Comparison of ENCODE assay signal across 8 cellular contexts in the genomic region with DNA sequence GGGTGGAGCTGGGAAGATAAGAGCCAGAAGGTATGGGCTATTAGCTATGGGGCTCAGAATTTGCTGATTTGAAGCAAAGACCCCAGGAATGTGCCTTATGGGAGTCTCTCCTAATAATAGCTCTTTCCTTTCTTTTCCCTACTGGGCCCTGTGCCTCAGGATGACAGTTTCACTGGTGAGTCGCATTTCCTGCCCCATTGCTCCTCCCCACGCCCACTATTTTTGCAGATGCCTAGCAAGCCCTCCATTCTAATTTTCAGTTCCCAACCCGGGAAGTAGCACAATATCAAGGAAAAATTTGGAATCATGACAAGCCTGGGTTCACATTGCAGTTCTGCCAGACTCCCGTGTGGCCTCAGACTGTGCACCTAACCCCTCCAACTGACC. TPM values are rescaled to one million over a fixed set of nuclear protein-coding genes. Genes with fewer than 3 reads are reported as not detected.
DNase-seq lines count a peak whose midpoint lies in the region; ATAC-seq, FAIRE-seq and TF ChIP-seq lines count a peak whose summit lies in the region.

No MANE protein-coding gene starts in this region.

- H3K4me2 ChIP-seq in astrocyte (ENCODE audit: low read length), result peak overlapping the region; percentile 83

- peak overlapping the region; percentile 58 for H2AFZ ChIP-seq in astrocyte (ENCODE audit: low read depth, low read length)

- peak overlapping the region; percentile 63 for H3K9ac ChIP-seq in astrocyte (ENCODE audit: low read length)
- H3K9ac ChIP-seq in liver (ENCODE audit: low read depth in 1 of 2, low read length in 2 of 2), result no peak overlapping the region

- peak overlapping the region; percentile 79 for H3K27ac Mint-ChIP-seq in astrocyte (ENCODE audit: unreplicated experiment)

- WGBS in liver, result 34% methylated on average over 4 of the region's 4 CpGs

- TF ChIP-seq CTCF in astrocyte (IDR thresholded peaks at IDR 0.05; ENCODE audit: insufficient read depth, low read depth, low read length) (no peak), liver (IDR thresholded peaks at IDR 0.05; ENCODE audit: low read depth, low read length, missing input control) (no peak)

- no peaks in the 10 kb centered on the region for H3K27me3 Mint-ChIP-seq in astrocyte (ENCODE audit: low read depth, unreplicated experiment)

- no peaks in the 10 kb centered on the region for H3K9me3 Mint-ChIP-seq in astrocyte (ENCODE audit: unreplicated experiment)

- H3K36me3 ChIP-seq in astrocyte (ENCODE audit: insufficient read depth, low read length) (no peaks in the 10 kb centered on the region), liver (ENCODE audit: control insufficient read depth in 4 of 4, insufficient read depth in 3 of 4, low read depth in 1 of 4, low read length in 3 of 4) (no peaks in the 10 kb centered on the region)

- intact Hi-C loops in left cardiac atrium (cut with DNase I) (no loop called here), Right ventricle myocardium inferior (cut with DNase I) (no loop called here)

- H3K4me1 ChIP-seq in astrocyte (ENCODE audit: insufficient read depth, low read length) (peaks cover 16% of the 10 kb centered on the region), liver (ENCODE audit: control insufficient read depth in 4 of 4, insufficient read depth in 4 of 4, low read length in 3 of 4) (peaks cover 13 to 41% (median 37%) of the 10 kb centered on the region in 4 donors)

- DNase-seq in left cardiac atrium (peak; percentile 32), Right ventricle myocardium inferior (ENCODE audit: missing footprints) (no peak), astrocyte (ENCODE audit: low read depth) (no peak), NCI-H2081 treated with DMSO at 0.1 percent for 48 hours (lab: John Stamatoyannopoulos, UW) (no peak), HUDEP-2 (lab: John Stamatoyannopoulos, UW; ENCODE audit: unreplicated experiment in 76 of 76) (no peak), superior temporal gyrus (ENCODE audit: extremely low spot score) (no peak), left lobe of liver (ENCODE audit: low spot score) (no peak)

- H3K36me3 Mint-ChIP-seq in astrocyte (ENCODE audit: low read depth, unreplicated experiment), result no peaks in the 10 kb centered on the region

- FAIRE-seq in astrocyte (lab: Jason Lieb, UNC), result no peak

- H3K27me3 ChIP-seq in astrocyte (ENCODE audit: insufficient read depth, low read length) (no peaks in the 10 kb centered on the region), liver (ENCODE audit: control insufficient read depth in 4 of 4, insufficient read depth in 4 of 4, low read length in 3 of 4) (no peaks in the 10 kb centered on the region)

- H3K79me2 ChIP-seq in astrocyte (ENCODE audit: insufficient read depth, low read length), result no peaks in the 10 kb centered on the region

- H3K9me3 ChIP-seq in astrocyte (ENCODE audit: insufficient read depth, low read depth, low read length) (no peaks in the 10 kb centered on the region), liver (ENCODE audit: control insufficient read depth in 4 of 4, low read length in 3 of 4) (no peaks in the 10 kb centered on the region)

- H3K4me1 Mint-ChIP-seq in astrocyte (ENCODE audit: low read depth, unreplicated experiment), result peaks cover 27% of the 10 kb centered on the region

- no peak overlapping the region for H3K4me3 ChIP-seq in astrocyte (ENCODE audit: insufficient read depth, low read depth, low read length)
- H3K4me3 ChIP-seq in liver (ENCODE audit: low read depth in 1 of 3, low read length in 3 of 3), result no peak overlapping the region

- H4K20me1 ChIP-seq in astrocyte (ENCODE audit: insufficient read depth, low read length), result peaks cover 9% of the 10 kb centered on the region

- H3K27ac ChIP-seq in astrocyte (ENCODE audit: low read depth, low read length) (peak overlapping the region; percentile 11), liver (ENCODE audit: low read depth in 1 of 2, low read length in 2 of 2) (peak overlapping the region; percentile 9 to 26)

- TF ChIP-seq RAD21 in liver (IDR thresholded peaks at IDR 0.05), result no peak

- H3K4me3 Mint-ChIP-seq in astrocyte (ENCODE audit: unreplicated experiment), result peak overlapping the region; percentile 10

- ATAC-seq in left cardiac atrium (peak; percentile 32 to 61), Right ventricle myocardium inferior (no peak), left lobe of liver (no peak)

TF ChIP-seq in liver, 16 proteins besides CTCF, POLR2A, EP300 and RAD21:
- no peak for TF ChIP-seq FOXA2 (IDR thresholded peaks at IDR 0.05)

RNA-seq across cellular contexts. Expression of a gene that starts 0.6 kb away (rescaled TPM):
- total RNA-seq in left cardiac atrium, result 1 to 10 TPM; 1.8 to 2.2 TPM
- 0.78 TPM for total RNA-seq in Right ventricle myocardium inferior
- total RNA-seq in astrocyte, result 3.7 and 4.6 TPM in 2 replicates
- 1 to 10 TPM; 1.1 to 2.1 TPM for total RNA-seq in liver
- polyA plus RNA-seq in liver, result under 1 TPM; 0.42 to 0.71 TPM
- 2.5 TPM for total RNA-seq in left lobe of liver

RNA-seq across cellular contexts. Expression of a gene that starts 12.8 kb away (rescaled TPM):
- 10 to 100 TPM; 20.7 to 25.6 TPM for total RNA-seq in left cardiac atrium
- total RNA-seq in Right ventricle myocardium inferior, result 19.1 TPM
- 31.7 and 33.6 TPM in 2 replicates for total RNA-seq in astrocyte
- 10 to 100 TPM; 18.0 to 29.3 TPM for total RNA-seq in liver
- 10 to 100 TPM; 32.0 to 46.8 TPM for polyA plus RNA-seq in liver
- total RNA-seq in left lobe of liver, result 21.4 TPM

RNA-seq across cellular contexts. Expression of a gene that starts 13.7 kb away (rescaled TPM):
- total RNA-seq in left cardiac atrium (10 to 100 TPM; 33.2 to 34.6 TPM), Right ventricle myocardium inferior (33.7 TPM), astrocyte (20.1 and 23.9 TPM in 2 replicates), liver (10 to 100 TPM; 15.4 to 62.8 TPM), left lobe of liver (52.2 TPM)
- 10 to 100 TPM; 25.7 to 25.8 TPM for polyA plus RNA-seq in liver

RNA-seq across cellular contexts. Expression of a gene that starts 23.2 kb away (rescaled TPM):
- total RNA-seq in left cardiac atrium (100 to 1,000 TPM in 1 of 2 donors, 10 to 100 TPM in 1; 63.3 to 127 TPM), Right ventricle myocardium inferior (6.7 TPM), astrocyte (not detected in 2 replicates), liver (under 1 TPM in 1 of 2 donors, not detected in 1; 0.59 TPM), left lobe of liver (0.83 TPM)
- polyA plus RNA-seq in liver, result 1 to 10 TPM in 1 of 2 donors, under 1 TPM in 1; 0.28 to 4.2 TPM

RNA-seq across cellular contexts. Expression of a gene that starts 30.4 kb away (rescaled TPM):
- total RNA-seq in left cardiac atrium, result 10 to 100 TPM; 47.4 to 59.8 TPM
- total RNA-seq in Right ventricle myocardium inferior, result 67.5 TPM
- total RNA-seq in astrocyte, result 18.8 and 26.2 TPM in 2 replicates
- total RNA-seq in liver, result 10 to 100 TPM; 12.6 to 29.5 TPM
- polyA plus RNA-seq in liver, result 10 to 100 TPM; 20.5 to 31.1 TPM
- 41.0 TPM for total RNA-seq in left lobe of liver

Comparison
In these comparisons a context has a peak if more than half of its experiments do, and no peak if none do; other contexts are left out.
1. ATAC-seq: peak in left cardiac atrium (2 of 2); none in Right ventricle myocardium inferior (single experiment) and left lobe of liver (single experiment).